Comparison of ENCODE assay signal across 1 cellular context in the genomic region with DNA sequence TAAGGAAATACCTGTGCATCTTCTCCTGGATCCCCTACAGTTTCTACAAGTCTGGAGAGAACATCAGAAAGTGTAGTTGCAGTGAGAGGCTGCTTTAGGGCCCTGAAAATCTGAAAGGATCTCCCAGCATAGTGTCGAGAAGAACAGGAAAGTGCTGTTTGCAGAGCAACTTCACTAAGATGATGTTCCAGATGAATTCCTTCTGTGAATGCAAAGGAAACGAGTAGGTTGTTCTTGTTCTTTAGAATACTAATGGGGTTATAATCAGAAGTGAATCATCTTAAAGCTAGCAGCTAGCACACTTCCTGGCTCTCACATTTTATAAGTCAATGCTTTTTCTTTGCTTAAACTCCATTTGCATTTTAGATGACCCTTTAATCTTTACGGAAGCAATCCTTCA.
TF ChIP-seq lines count a peak whose summit lies in the region.

No MANE protein-coding gene starts in this region.

TF ChIP-seq in IMR-90, 13 proteins besides CTCF, POLR2A, EP300 and RAD21:
- no peak for TF ChIP-seq MAFK (IDR thresholded peaks at IDR 0.05; ENCODE audit: low read depth, low read length)
- no peak for TF ChIP-seq SMC3 (IDR thresholded peaks at IDR 0.05; ENCODE audit: low read depth, low read length)
